Comparison of ENCODE assay signal across 8 cellular contexts in the genomic region with DNA sequence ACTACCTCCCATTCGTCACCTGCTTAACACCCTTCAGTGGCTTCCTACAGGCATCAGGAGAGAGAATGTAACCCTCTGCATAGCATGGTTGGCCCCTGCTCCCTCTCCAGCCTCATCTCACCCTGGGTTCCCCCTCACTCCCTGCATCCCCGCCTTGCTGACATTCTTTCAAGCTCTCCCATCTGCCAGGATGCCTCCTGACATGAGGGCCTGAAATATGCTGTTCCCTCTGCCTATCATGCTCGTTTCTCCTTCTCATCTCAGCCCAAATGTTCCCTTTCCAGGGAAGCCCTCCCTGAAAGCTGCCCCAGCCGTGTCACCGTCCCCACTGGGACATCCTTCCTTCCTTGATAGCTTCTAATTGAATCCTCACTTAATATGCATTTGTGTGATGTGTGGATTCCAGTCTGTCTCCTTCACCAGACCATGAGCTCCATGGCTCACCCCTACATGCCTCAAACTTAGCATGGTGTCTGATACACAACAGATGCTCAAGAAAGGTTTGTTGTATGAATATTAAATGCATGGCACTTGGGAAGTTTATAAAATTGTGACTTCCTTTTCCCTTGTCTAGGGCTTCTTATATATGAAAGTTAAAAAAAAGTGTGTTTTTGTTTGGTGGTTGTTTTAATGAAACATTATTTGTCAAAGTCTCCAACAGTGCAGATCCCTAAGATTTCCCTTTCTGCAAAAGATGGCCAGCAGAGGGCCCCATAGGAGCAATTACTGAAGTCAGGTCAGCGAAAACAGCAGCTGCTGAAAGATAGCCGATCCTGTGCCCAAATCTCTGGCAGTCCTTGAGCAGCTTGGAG. TPM values are rescaled to one million over a fixed set of nuclear protein-coding genes. Genes with fewer than 3 reads are reported as not detected.
DNase-seq lines count a peak whose midpoint lies in the region; ATAC-seq lines count a peak whose summit lies in the region.

No MANE protein-coding gene starts in this region.

- H3K27ac Mint-ChIP-seq in activated CD8-positive, alpha-beta T cell treated with anti-CD3 and anti-CD28 coated beads, Interleukin-2, amount 10 ng/mL, durations not matched to agents 7 days and 5 days = no peak overlapping the region
- H3K27ac Mint-ChIP-seq in effector memory CD8-positive, alpha-beta T cell = peak overlapping the region in 1 of 2 donors; percentile 8

- DNase-seq in D341Med (ENCODE audit: low spot score) (peak; percentile 23), NCI-H774 (lab: John Stamatoyannopoulos, UW) (peak; percentile 27), midbrain (lab: John Stamatoyannopoulos, UW) (peak; percentile 88)
- peak; percentile 86 for DNase-seq in activated CD8-positive, alpha-beta T cell treated with anti-CD3 and anti-CD28 coated beads, Interleukin-2, amount 10 ng/mL, durations not matched to agents 7 days and 5 days
- peak; percentile 71 to 75 (median 73) for DNase-seq in effector memory CD8-positive, alpha-beta T cell
- peak; percentile 56 to 65 for DNase-seq in stimulated activated CD8-positive, alpha-beta memory T cell treated with anti-CD3 and anti-CD28 coated beads, Interleukin-2, amount 100 ng/mL, for 48 hours (ENCODE audit: low read depth in 2 of 2)

- no peaks in the 10 kb centered on the region for H3K36me3 Mint-ChIP-seq in activated CD8-positive, alpha-beta T cell treated with anti-CD3 and anti-CD28 coated beads, Interleukin-2, amount 10 ng/mL, durations not matched to agents 7 days and 5 days (ENCODE audit: low read depth)
- no peaks in the 10 kb centered on the region for H3K36me3 Mint-ChIP-seq in effector memory CD8-positive, alpha-beta T cell (ENCODE audit: insufficient read depth)

- no peaks in the 10 kb centered on the region for H3K9me3 Mint-ChIP-seq in activated CD8-positive, alpha-beta T cell treated with anti-CD3 and anti-CD28 coated beads, Interleukin-2, amount 10 ng/mL, durations not matched to agents 7 days and 5 days (ENCODE audit: insufficient read depth)
- H3K9me3 Mint-ChIP-seq in effector memory CD8-positive, alpha-beta T cell = no peaks in the 10 kb centered on the region

- ATAC-seq in HG02678 (IDR thresholded peaks at IDR 0.05; ENCODE audit: unreplicated experiment) = peak; percentile 63
- ATAC-seq in activated CD8-positive, alpha-beta T cell treated with anti-CD3 and anti-CD28 coated beads, Interleukin-2, amount 10 ng/mL, durations not matched to agents 7 days and 5 days = peak; percentile 68
- peak; percentile 73 for ATAC-seq in effector memory CD8-positive, alpha-beta T cell (replicated peaks)
- ATAC-seq in HG03439 (IDR thresholded peaks at IDR 0.05; ENCODE audit: unreplicated experiment) = no peak

- POLR2A ChIA-PET in activated CD8-positive, alpha-beta T cell treated with anti-CD3 and anti-CD28 coated beads, Interleukin-2, amount 10 ng/mL, durations not matched to agents 7 days and 5 days (lab: Charles Lee) = interaction anchor here (0.6 to 1.3 kb wide), 4 partner anchors 42 to 642 kb away, joined by 3 to 6 read pairs (median 4); no protein-coding TSS in a partner anchor

- peaks cover 4% of the 10 kb centered on the region for H3K4me1 Mint-ChIP-seq in activated CD8-positive, alpha-beta T cell treated with anti-CD3 and anti-CD28 coated beads, Interleukin-2, amount 10 ng/mL, durations not matched to agents 7 days and 5 days (ENCODE audit: low read depth)
- peaks cover 4% of the 10 kb centered on the region in 2 donors for H3K4me1 Mint-ChIP-seq in effector memory CD8-positive, alpha-beta T cell (ENCODE audit: low read depth in 2 of 2)

- no peak overlapping the region for H3K4me3 Mint-ChIP-seq in activated CD8-positive, alpha-beta T cell treated with anti-CD3 and anti-CD28 coated beads, Interleukin-2, amount 10 ng/mL, durations not matched to agents 7 days and 5 days
- H3K4me3 Mint-ChIP-seq in effector memory CD8-positive, alpha-beta T cell = no peak overlapping the region

- CTCF ChIA-PET in activated CD8-positive, alpha-beta T cell treated with anti-CD3 and anti-CD28 coated beads, Interleukin-2, amount 10 ng/mL, durations not matched to agents 7 days and 5 days (lab: Charles Lee) = interaction anchor here (0.7 to 7.8 kb wide), 42 partner anchors 9 to 223 kb away, joined by 3 to 130 read pairs (median 6); partner anchors contain the start of gene LCP2

- H3K27me3 Mint-ChIP-seq in activated CD8-positive, alpha-beta T cell treated with anti-CD3 and anti-CD28 coated beads, Interleukin-2, amount 10 ng/mL, durations not matched to agents 7 days and 5 days (ENCODE audit: low read depth) = no peaks in the 10 kb centered on the region
- H3K27me3 Mint-ChIP-seq in effector memory CD8-positive, alpha-beta T cell = no peaks in the 10 kb centered on the region

RNA-seq across cellular contexts. Expression of gene C5orf58, which starts 7.3 kb away (rescaled TPM):
- not detected for total RNA-seq in activated CD8-positive, alpha-beta T cell treated with anti-CD3 and anti-CD28 coated beads, Interleukin-2, amount 10 ng/mL, durations not matched to agents 7 days and 5 days

Comparison
In these comparisons a context has a peak if more than half of its experiments do, and no peak if none do; other contexts are left out.
1. DNase-seq: peak in every context shown above with its lines; median percentile 88 in midbrain; 86 in activated CD8-positive, alpha-beta T cell treated with anti-CD3 and anti-CD28 coated beads, Interleukin-2, amount 10 ng/mL, durations not matched to agents 7 days and 5 days; 73 in effector memory CD8-positive, alpha-beta T cell; 60 in stimulated activated CD8-positive, alpha-beta memory T cell treated with anti-CD3 and anti-CD28 coated beads, Interleukin-2, amount 100 ng/mL, for 48 hours; 27 in NCI-H774; 23 in D341Med.